Comparison of ENCODE assay signal across 29 cellular contexts in genomic region chr2:76169985-76170384, GRCh38.
"Had no signal": no experiment of that assay in that cellular context is flagged by ENCODE, and none has a peak within 500 bp of the region (broad histone marks: within the 10 kb centered on the region; RNA-seq: fewer than 3 reads in every experiment).

No MANE protein-coding gene starts in this region.

- H3K36me3 ChIP-seq: ascending aorta, cardiac muscle cell had no signal

- DNase-seq: activated B cell treated with CpG ODN at 0.5 μM for 24 hours; activated CD4-positive, alpha-beta memory T cell treated with anti-CD3 and anti-CD28 coated beads, Interleukin-2, amount 10 ng/mL, durations not matched to agents 7 days and 5 days; activated CD4-positive, alpha-beta T cell treated with anti-CD3 and anti-CD28 coated beads for 4 hours; activated CD4-positive, alpha-beta T cell treated with anti-CD3 and anti-CD28 coated beads, Interleukin-2, amount 10 ng/mL, durations not matched to agents 24 days and 14 days; activated CD4-positive, alpha-beta T cell treated with anti-CD3 and anti-CD28 coated beads, Interleukin-2, amount 50 U/mL, for 1 hour; activated CD4-positive, alpha-beta T cell treated with anti-CD3 and anti-CD28 coated beads, Interleukin-2, amount 50 U/mL, for 4 hours; activated CD4-positive, CD25-positive, alpha-beta regulatory T cell treated with anti-CD3 and anti-CD28 coated beads, Interleukin-2, amount 50 U/mL, for 72 hours; activated CD8-positive, alpha-beta memory T cell treated with anti-CD3 and anti-CD28 coated beads for 24 hours; activated CD8-positive, alpha-beta memory T cell treated with anti-CD3 and anti-CD28 coated beads, Interleukin-2, amount 10 ng/mL, durations not matched to agents 7 days and 5 days; activated CD8-positive, alpha-beta memory T cell treated with anti-CD3 and anti-CD28 coated beads, Interleukin-2, amount 50 U/mL, for 48 hours; activated CD8-positive, alpha-beta T cell treated with anti-CD3 and anti-CD28 coated beads, Interleukin-2, amount 10 ng/mL, durations not matched to agents 7 days and 5 days; activated effector memory CD4-positive, alpha-beta T cell treated with Interleukin-2 at 50 U/mL for 16 hours; activated gamma-delta T cell; activated naive CD4-positive, alpha-beta T cell treated with anti-CD3 and anti-CD28 coated beads, Interleukin-2, amount 10 ng/mL, durations not matched to agents 7 days and 5 days; activated naive CD4-positive, alpha-beta T cell treated with Interleukin-2 at 50 U/mL for 16 hours; activated naive CD8-positive, alpha-beta T cell treated with anti-CD3 and anti-CD28 coated beads, Interleukin-2, amount 10 ng/mL, durations not matched to agents 7 days and 5 days; activated naive CD8-positive, alpha-beta T cell treated with anti-CD3 and anti-CD28 coated beads, Interleukin-2, amount 50 U/mL, for 24 hours; activated T-cell treated with anti-CD3 and anti-CD28 coated beads, Interleukin-2, amount 50 U/mL, for 24 hours; activated T-cell treated with anti-CD3 and anti-CD28 coated beads, Interleukin-2, amount 50 U/mL, for 48 hours; caudate nucleus; cerebellar nuclear complex; T-helper 1 cell; T-helper 2 cell; T-helper 9 cell had no signal

- FAIRE-seq: bronchial epithelial cell, TTC549 had no signal

- H3K27ac ChIP-seq: ascending aorta, cardiac muscle cell, VCaP had no signal

- H3K27me3 ChIP-seq: ascending aorta, cardiac muscle cell had no signal

- ATAC-seq: activated CD8-positive, alpha-beta memory T cell treated with anti-CD3 and anti-CD28 coated beads, Interleukin-2, amount 10 ng/mL, durations not matched to agents 7 days and 5 days; activated CD8-positive, alpha-beta T cell treated with anti-CD3 and anti-CD28 coated beads, Interleukin-2, amount 10 ng/mL, durations not matched to agents 7 days and 5 days; activated naive CD8-positive, alpha-beta T cell treated with anti-CD3 and anti-CD28 coated beads, Interleukin-2, amount 50 U/mL, for 24 hours had no signal

- H3K4me3 ChIP-seq: ascending aorta, cardiac muscle cell had no signal

- H3K4me1 ChIP-seq: ascending aorta had no signal
